Comparison of ENCODE assay signal across 10 cellular contexts in the genomic region with DNA sequence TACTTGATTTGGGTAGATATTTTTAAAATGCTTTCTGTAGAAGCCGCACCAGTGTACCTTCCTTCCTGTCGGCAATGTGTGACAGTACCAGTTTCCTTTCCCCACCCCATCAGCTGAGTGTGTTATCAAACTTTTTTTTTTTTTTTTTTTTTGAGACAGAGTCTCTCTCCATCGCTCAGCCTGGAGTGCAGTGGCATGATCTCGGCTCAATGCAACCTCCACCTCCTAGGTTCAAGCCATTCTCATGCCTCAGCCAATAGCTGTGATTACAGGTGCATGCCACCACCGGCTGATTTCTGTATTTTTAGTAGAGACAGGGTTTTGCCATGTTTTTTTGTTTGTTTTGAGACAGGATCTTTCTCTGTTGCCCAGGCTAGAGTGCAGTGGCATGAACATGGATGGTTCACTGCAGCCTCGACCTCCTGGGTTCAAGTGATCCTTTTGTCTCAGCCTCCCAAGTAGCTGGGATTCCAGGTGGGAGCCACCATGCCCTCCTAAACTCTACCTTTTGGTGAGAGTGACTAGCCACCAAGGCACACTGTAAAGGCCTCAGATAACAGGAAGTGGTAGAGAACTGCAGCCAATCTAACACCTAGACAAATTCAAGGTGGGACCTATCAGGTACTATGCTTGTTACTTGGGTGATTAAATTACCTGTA. TPM values are rescaled to one million over a fixed set of nuclear protein-coding genes. Genes with fewer than 3 reads are reported as not detected.
A peak's percentile ranks its signal among the peaks of the same experiment; 100 is the strongest.
DNase-seq lines count a peak whose midpoint lies in the region; ATAC-seq and TF ChIP-seq lines count a peak whose summit lies in the region.
"Had no signal": no experiment of that assay in that cellular context is flagged by ENCODE, and none has a peak within 500 bp of the region (broad histone marks: within the 10 kb centered on the region; RNA-seq: fewer than 3 reads in every experiment).

No MANE protein-coding gene starts in this region.

- no peaks in the 10 kb centered on the region for H3K36me3 ChIP-seq in Peyer's patch
- H3K36me3 ChIP-seq: pancreas, suprapubic skin had no signal

- DNase-seq in Peyer's patch (peak in 2 of 3 donors; percentile 76 to 81), NCI-H187 treated with DMSO at 0.1 percent for 48 hours (lab: John Stamatoyannopoulos, UW) (no peak), 8988T (no peak), HuH-7.5 (ENCODE audit: low spot score) (no peak), SKM-1 treated with dmso at 0.1 percent for 144 hours (lab: John Stamatoyannopoulos, UW; ENCODE audit: unreplicated experiment) (no peak)
- DNase-seq in activated gamma-delta T cell treated with anti-CD3 and anti-CD28 coated beads, Interleukin-2, amount 50 U/mL, for 16 hours (ENCODE audit: low read depth), result peak; percentile 45
- peak; percentile 40 for DNase-seq in stimulated activated CD8-positive, alpha-beta memory T cell treated with anti-CD3 and anti-CD28 coated beads, Interleukin-4, amount 100 ng/mL, for 48 hours
- DNase-seq: pancreas had no signal

- ATAC-seq in GM21381 (IDR thresholded peaks at IDR 0.05; ENCODE audit: unreplicated experiment), result peak; percentile 50

- no peak for TF ChIP-seq POLR2A in Peyer's patch (IDR thresholded peaks at IDR 0.05)

- peaks cover 0 to 10% (median 2%) of the 10 kb centered on the region in 4 donors for H3K4me1 ChIP-seq in Peyer's patch
- H3K4me1 ChIP-seq: pancreas had no signal

- H3K27ac ChIP-seq in Peyer's patch, result peak overlapping the region; percentile 69 to 84 (median 78)
- H3K27ac ChIP-seq: pancreas, suprapubic skin had no signal

- H3K4me3 ChIP-seq in Peyer's patch, result peak overlapping the region in 1 of 4 donors; percentile 10
- H3K4me3 ChIP-seq: pancreas had no signal

- no peak for TF ChIP-seq CTCF in Peyer's patch (IDR thresholded peaks at IDR 0.05)

- no peaks in the 10 kb centered on the region for H3K9me3 ChIP-seq in Peyer's patch
- H3K9me3 ChIP-seq: pancreas, suprapubic skin had no signal

- H3K27me3 ChIP-seq in Peyer's patch, result no peaks in the 10 kb centered on the region
- H3K27me3 ChIP-seq: pancreas, suprapubic skin had no signal

RNA-seq across cellular contexts. Expression of a gene that starts 21.3 kb away (rescaled TPM):
- 10 to 100 TPM; 40.1 to 86.6 (median 45.9) TPM for total RNA-seq in Peyer's patch

RNA-seq across cellular contexts. Expression of a gene that starts 26.5 kb away (rescaled TPM):
- 10 to 100 TPM; 11.6 to 27.6 (median 20.2) TPM for total RNA-seq in Peyer's patch

RNA-seq across cellular contexts. Expression of a gene that starts 30.2 kb away (rescaled TPM):
- total RNA-seq in Peyer's patch, result 100 to 1,000 TPM in 3 of 4 donors, 10 to 100 TPM in 1; 73.4 to 324 (median 204) TPM

RNA-seq across cellular contexts. Expression of a gene that starts 45.3 kb away (rescaled TPM):
- 10 to 100 TPM; 15.4 to 89.1 (median 39.4) TPM for total RNA-seq in Peyer's patch

RNA-seq across cellular contexts. Expression of a gene that starts 47.5 kb away (rescaled TPM):
- total RNA-seq in Peyer's patch, result 10 to 100 TPM; 10.9 to 28.1 (median 18.3) TPM

Comparison
In these comparisons a context has a peak if more than half of its experiments do, and no peak if none do; other contexts are left out.
1. DNase-seq: peak in Peyer's patch (2 of 3), activated gamma-delta T cell treated with anti-CD3 and anti-CD28 coated beads, Interleukin-2, amount 50 U/mL, for 16 hours (single experiment) and stimulated activated CD8-positive, alpha-beta memory T cell treated with anti-CD3 and anti-CD28 coated beads, Interleukin-4, amount 100 ng/mL, for 48 hours (single experiment); none in NCI-H187 treated with DMSO at 0.1 percent for 48 hours (single experiment), 8988T (single experiment), HuH-7.5 (single experiment) and SKM-1 treated with dmso at 0.1 percent for 144 hours (single experiment).